ENCODE assay signal across 8 cellular contexts in genomic region chr7:128869138-128869943, GRCh38. TPM values are rescaled to one million over a fixed set of nuclear protein-coding genes. Genes with fewer than 3 reads are reported as not detected.
DNase-seq lines count a peak whose midpoint lies in the region; ATAC-seq and TF ChIP-seq lines count a peak whose summit lies in the region.

No MANE protein-coding gene starts in this region.

- no peaks in the 10 kb centered on the region for H3K9me2 ChIP-seq in Loucy (replicated peaks; ENCODE audit: low read depth, low read length)

- H3K27ac ChIP-seq in endodermal cell (ENCODE audit: low read depth, low read length), result no peak overlapping the region
- H3K27ac ChIP-seq in stomach smooth muscle (ENCODE audit: low read length), result no peak overlapping the region

- no peak overlapping the region for H3K27ac Mint-ChIP-seq in endodermal cell

- peak overlapping the region; percentile 51 for H3K4me3 Mint-ChIP-seq in endodermal cell

- H3K4me1 ChIP-seq in Loucy (ENCODE audit: insufficient read depth, low read length, poor library complexity, severe bottlenecking) (peaks cover 11% of the 10 kb centered on the region), endodermal cell (ENCODE audit: control insufficient read depth, insufficient read depth, low read length) (no peaks in the 10 kb centered on the region), mononuclear cell (ENCODE audit: insufficient read depth, low read length) (peaks cover 18% of the 10 kb centered on the region), stomach smooth muscle (ENCODE audit: control insufficient read depth, insufficient read depth, low read length) (peaks cover 28% of the 10 kb centered on the region)

- no peaks in the 10 kb centered on the region for H3F3A ChIP-seq in Loucy (ENCODE audit: low read depth)

- peaks cover 49% of the 10 kb centered on the region for H3K27me3 Mint-ChIP-seq in endodermal cell (ENCODE audit: insufficient read depth)

- peak; percentile 54 for ATAC-seq in GM21367 (IDR thresholded peaks at IDR 0.05; ENCODE audit: unreplicated experiment)

- WGBS in endodermal cell (ENCODE audit: insufficient coverage in 1 of 2, insufficient read length in 1 of 2), 2 experiments, result 1 to 2% methylated on average over 33 to 86 of the region's 86 CpGs

- H3K27me3 ChIP-seq in Loucy (ENCODE audit: insufficient read depth, low read length, poor library complexity, severe bottlenecking) (no peaks in the 10 kb centered on the region), endodermal cell (ENCODE audit: control insufficient read depth, insufficient read depth, low read length, poor library complexity, severe bottlenecking) (peaks cover 33% of the 10 kb centered on the region), mononuclear cell (ENCODE audit: insufficient read depth, low read length) (no peaks in the 10 kb centered on the region), stomach smooth muscle (ENCODE audit: control insufficient read depth in 1 of 2, insufficient read depth in 2 of 2, low read length in 2 of 2) (no peaks in the 10 kb centered on the region), MG63 (no peaks in the 10 kb centered on the region)

- H3K4me2 ChIP-seq in Loucy (ENCODE audit: low read depth, low read length, poor library complexity, severe bottlenecking), result peak overlapping the region; percentile 82

- H3K9ac ChIP-seq in Loucy (ENCODE audit: low read depth, low read length, poor library complexity, severe bottlenecking), result peak overlapping the region; percentile 72
- peak overlapping the region; percentile 15 for H3K9ac ChIP-seq in endodermal cell (ENCODE audit: extremely low read depth, low read length, poor library complexity, severe bottlenecking)
- H3K9ac ChIP-seq in stomach smooth muscle (ENCODE audit: low read length in 2 of 2), result peak overlapping the region; percentile 13 to 53

- peaks cover 14% of the 10 kb centered on the region for H3K4me1 Mint-ChIP-seq in endodermal cell

- TF ChIP-seq CTCF in Loucy (conservative IDR thresholded peaks at IDR 0.05; ENCODE audit: low read length) (no peak; the same call in 1 of the 2 replicates), endodermal cell (conservative IDR thresholded peaks at IDR 0.05) (peak; percentile 26)

- DNase-seq in D341Med (ENCODE audit: low spot score) (peak; percentile 86), endodermal cell (peak; percentile 88), MG63 (no peak)
- DNase-seq in activated CD4-positive, alpha-beta T cell treated with anti-CD3 and anti-CD28 coated beads, Interleukin-2, amount 50 U/mL, for 48 hours, result peak; percentile 45 to 52

- H3K4me3 ChIP-seq in Loucy (ENCODE audit: low read length, poor library complexity, severe bottlenecking) (peak overlapping the region; percentile 71), endodermal cell (ENCODE audit: low read length) (peak overlapping the region; percentile 80), mononuclear cell (ENCODE audit: low read length) (peak overlapping the region; percentile 29), stomach smooth muscle (ENCODE audit: low read length in 2 of 2) (peak overlapping the region; percentile 57 to 78), MG63 (no peak overlapping the region)

- H3K36me3 ChIP-seq in Loucy (ENCODE audit: insufficient read depth, low read length), result no peaks in the 10 kb centered on the region
- peaks cover 18% of the 10 kb centered on the region for H3K36me3 ChIP-seq in endodermal cell (ENCODE audit: control insufficient read depth, insufficient read depth, low read length)
- H3K36me3 ChIP-seq in stomach smooth muscle (ENCODE audit: control insufficient read depth in 2 of 2, insufficient read depth in 2 of 2, low read length in 2 of 2), result peaks cover 10 to 11% of the 10 kb centered on the region in 2 donors
- 0 out of 2 replicates have a peak, but pooled peaks cover 6% of the 10 kb centered on the region for H3K36me3 ChIP-seq in MG63

- no peaks in the 10 kb centered on the region for H4K20me1 ChIP-seq in Loucy (ENCODE audit: insufficient read depth, low read length, poor library complexity, severe bottlenecking)

- no peaks in the 10 kb centered on the region for H3K9me3 ChIP-seq in Loucy (ENCODE audit: insufficient read depth, low read depth, low read length)
- no peaks in the 10 kb centered on the region for H3K9me3 ChIP-seq in endodermal cell (ENCODE audit: control insufficient read depth, low read length)
- no peaks in the 10 kb centered on the region for H3K9me3 ChIP-seq in mononuclear cell (ENCODE audit: low read depth, low read length)
- H3K9me3 ChIP-seq in stomach smooth muscle (ENCODE audit: control insufficient read depth in 2 of 2, low read length in 2 of 2), result no peaks in the 10 kb centered on the region
- H3K9me3 ChIP-seq in MG63, result no peaks in the 10 kb centered on the region

- H3K9me3 Mint-ChIP-seq in endodermal cell, result no peaks in the 10 kb centered on the region

- peaks cover 13% of the 10 kb centered on the region; the same call in 1 of the 2 replicates for H3K79me2 ChIP-seq in Loucy (ENCODE audit: insufficient read depth, low read length)

- H3K36me3 Mint-ChIP-seq in endodermal cell (ENCODE audit: low read depth), result peaks cover 22% of the 10 kb centered on the region

- peak overlapping the region; percentile 59 for H2AFZ ChIP-seq in Loucy (ENCODE audit: low read length)

RNA-seq across cellular contexts. Expression of gene ATP6V1F, which starts 6.7 kb away (rescaled TPM):
- total RNA-seq in endodermal cell (100 to 1,000 TPM; 122 to 157 TPM), mononuclear cell (87.9 TPM)
- 128 TPM for polyA plus RNA-seq in endodermal cell (2013, experiment 1 of 2)
- 128 TPM for polyA plus RNA-seq in endodermal cell (2013, experiment 2 of 2)
- total RNA-seq in MG63 (2014; rRNA removed; shearing (Covaris generic); ENCODE audit: low replicate concordance), result 83.6 and 97.0 TPM in 2 replicates

RNA-seq across cellular contexts. Expression of gene FLNC, which starts 39.1 kb away (rescaled TPM):
- total RNA-seq in endodermal cell (10 to 100 TPM in 1 of 2 donors, 1 to 10 TPM in 1; 6.6 to 11.5 TPM), mononuclear cell (under 0.01 TPM)
- 25.3 TPM for polyA plus RNA-seq in endodermal cell (2013, experiment 1 of 2)
- polyA plus RNA-seq in endodermal cell (2013, experiment 2 of 2), result 28.7 TPM
- 71.1 and 93.1 TPM in 2 replicates for total RNA-seq in MG63 (2014; rRNA removed; shearing (Covaris generic); ENCODE audit: low replicate concordance)

RNA-seq across cellular contexts. Expression of gene KCP, which starts 41.2 kb away (rescaled TPM):
- total RNA-seq in endodermal cell (10 to 100 TPM; 21.1 to 33.3 TPM), mononuclear cell (0.10 TPM)
- 8.3 TPM for polyA plus RNA-seq in endodermal cell (2013, experiment 1 of 2)
- polyA plus RNA-seq in endodermal cell (2013, experiment 2 of 2), result 6.5 TPM
- total RNA-seq in MG63 (2014; rRNA removed; shearing (Covaris generic); ENCODE audit: low replicate concordance), result not detected in 2 replicates

Comparison
In these comparisons a context has a peak if more than half of its experiments do, and no peak if none do; other contexts are left out.
1. H3K9ac ChIP-seq: peak in every context shown above with its lines; median percentile 72 in Loucy; 33 in stomach smooth muscle; 15 in endodermal cell.
2. RNA of gene KCP, which starts 41.2 kb away (total RNA-seq): 21.1 to 33.3 TPM in endodermal cell; 0.10 TPM in mononuclear cell (single experiment) and not detected in MG63; every median in the first group is over 10 times any median in the second.